ENCODE assay signal across 30 cellular contexts in genomic region chr11:65045061-65045460, GRCh38. TPM values are rescaled to one million over a fixed set of nuclear protein-coding genes. Genes with fewer than 3 reads are reported as not detected.
"Had no signal": no experiment of that assay in that cellular context is flagged by ENCODE, and none has a peak within 500 bp of the region (broad histone marks: within the 10 kb centered on the region; RNA-seq: fewer than 3 reads in every experiment).

No MANE protein-coding gene starts in this region.

- ATAC-seq: activated T-cell treated with anti-CD3 and anti-CD28 coated beads, Interleukin-2, amount 50 U/mL, for 4 hours; Panc1; SK-N-SH treated with all-trans-retinoic acid at 6 μM for 48 hours had no signal

- H3K4me3 ChIP-seq: cardiac muscle cell, coronary artery had no signal

- H3K27ac ChIP-seq: brain microvascular endothelial cell, cardiac muscle cell, coronary artery had no signal

- DNase-seq: activated B cell treated with CpG ODN at 0.5 μM for 24 hours; activated CD4-positive, alpha-beta memory T cell treated with anti-CD3 and anti-CD28 coated beads for 36 hours; activated CD4-positive, alpha-beta T cell treated with anti-CD3 and anti-CD28 coated beads for 4 hours; activated CD4-positive, alpha-beta T cell treated with anti-CD3 and anti-CD28 coated beads, Interleukin-2, amount 50 U/mL, for 1 hour; activated CD4-positive, CD25-positive, alpha-beta regulatory T cell treated with anti-CD3 and anti-CD28 coated beads, Interleukin-2, amount 50 U/mL, for 72 hours; activated CD8-positive, alpha-beta memory T cell treated with anti-CD3 and anti-CD28 coated beads, Interleukin-2, amount 50 U/mL, for 4 hours; activated naive CD4-positive, alpha-beta T cell treated with anti-CD3 and anti-CD28 coated beads, Interleukin-2, amount 10 ng/mL, durations not matched to agents 7 days and 5 days; activated T-cell treated with anti-CD3 and anti-CD28 coated beads for 4 hours; activated T-cell treated with anti-CD3 and anti-CD28 coated beads, Interleukin-2, amount 50 U/mL, for 4 hours; amniotic stem cell; aorta; brain microvascular endothelial cell; NCI-H1105; NCI-H1417 treated with DMSO at 0.1 percent for 48 hours; NCI-H1694 treated with DMSO at 0.1 percent for 48 hours; NCI-H2029; NCI-H345; NCI-H524 treated with DMSO at 0.1 percent for 48 hours; SIG-M5; T-helper 1 cell; T-helper 2 cell; T-helper 9 cell had no signal

- H3K27me3 ChIP-seq: brain microvascular endothelial cell, cardiac muscle cell had no signal

RNA-seq across cellular contexts. Expression of gene NAALADL1, which starts 13.3 kb away (rescaled TPM):
- total RNA-seq: MCF 10A, NCI-H460, RPMI7951, SK-MEL-5 had no signal
